9 cellular contexts compared by ENCODE assay signal in genomic region chr7:36658603-36659516, GRCh38.
DNase-seq lines count a peak whose midpoint lies in the region; ATAC-seq and TF ChIP-seq lines count a peak whose summit lies in the region.
"Had no signal": no experiment of that assay in that cellular context is flagged by ENCODE, and none has a peak within 500 bp of the region (broad histone marks: within the 10 kb centered on the region; RNA-seq: fewer than 3 reads in every experiment).

No MANE protein-coding gene starts in this region.

- H3K4me3 ChIP-seq in epithelial cell of esophagus (ENCODE audit: low read length) (no peak overlapping the region), osteoblast (ENCODE audit: insufficient read depth, low read length) (no peak overlapping the region)
- H3K4me3 ChIP-seq: lung had no signal

- no peaks in the 10 kb centered on the region for H3K36me3 ChIP-seq in osteoblast (ENCODE audit: insufficient read depth, low read length)

- no peaks in the 10 kb centered on the region for H3K27me3 ChIP-seq in osteoblast (ENCODE audit: insufficient read depth, low read length)

- peak overlapping the region; percentile 51 for H3K4me2 ChIP-seq in osteoblast (ENCODE audit: insufficient read depth, low read length)

- ATAC-seq in GM21515 (IDR thresholded peaks at IDR 0.05; ENCODE audit: unreplicated experiment), result no peak

- no peak overlapping the region for H2AFZ ChIP-seq in osteoblast (ENCODE audit: low read length)

- TF ChIP-seq CTCF in epithelial cell of esophagus (IDR thresholded peaks at IDR 0.05; ENCODE audit: insufficient read depth, low read depth, low read length, missing control alignments) (no peak), osteoblast (IDR thresholded peaks at IDR 0.05; ENCODE audit: extremely low read depth, low read depth, low read length) (no peak)

- peak; percentile 99 for DNase-seq in ELR (ENCODE audit: low read depth)
- DNase-seq in NCI-H69 (lab: John Stamatoyannopoulos, UW), result peak; percentile 93
- peak; percentile 97 for DNase-seq in epithelial cell of esophagus (ENCODE audit: low read depth)
- DNase-seq in osteoblast (ENCODE audit: insufficient read length, low spot score, missing footprints), result peak; percentile 89
- no peak for DNase-seq in activated naive CD4-positive, alpha-beta T cell treated with Interleukin-2 at 50 U/mL for 16 hours
- DNase-seq in stimulated activated CD4-positive, alpha-beta T cell treated with anti-CD3 and anti-CD28 coated beads, Interleukin-4, amount 100 ng/mL, for 24 hours, result no peak
- no peak for DNase-seq in effector CD8-positive, alpha-beta T cell (lab: John Stamatoyannopoulos, UW)

- H3K79me2 ChIP-seq in osteoblast (ENCODE audit: insufficient read depth, low read length), result no peaks in the 10 kb centered on the region

- H3K27ac ChIP-seq in osteoblast (ENCODE audit: low read depth, low read length), result peak overlapping the region; percentile 96

- peaks cover 26% of the 10 kb centered on the region for H3K4me1 ChIP-seq in osteoblast (ENCODE audit: insufficient read depth, low read length)

- no peaks in the 10 kb centered on the region for H3K9me3 ChIP-seq in osteoblast (ENCODE audit: low read depth, low read length)

- no peaks in the 10 kb centered on the region for H4K20me1 ChIP-seq in osteoblast (ENCODE audit: insufficient read depth, low read length)

Comparison
In these comparisons a context has a peak if more than half of its experiments do, and no peak if none do; other contexts are left out.
1. DNase-seq: peak in ELR (single experiment), NCI-H69 (single experiment), epithelial cell of esophagus (single experiment) and osteoblast (single experiment); none in activated naive CD4-positive, alpha-beta T cell treated with Interleukin-2 at 50 U/mL for 16 hours (single experiment), stimulated activated CD4-positive, alpha-beta T cell treated with anti-CD3 and anti-CD28 coated beads, Interleukin-4, amount 100 ng/mL, for 24 hours (single experiment) and effector CD8-positive, alpha-beta T cell (single experiment).